8 cellular contexts compared by ENCODE assay signal in genomic region chr9:126471084-126471611, GRCh38.
DNase-seq lines count a peak whose midpoint lies in the region; ATAC-seq and TF ChIP-seq lines count a peak whose summit lies in the region.

No MANE protein-coding gene starts in this region.

- H3K36me3 Mint-ChIP-seq in central memory CD8-positive, alpha-beta T cell (ENCODE audit: insufficient read depth) = peaks cover 18% of the 10 kb centered on the region
- H3K36me3 Mint-ChIP-seq in nephron (ENCODE audit: low read depth) = peaks cover 26% of the 10 kb centered on the region

- DNase-seq in GM12864 (ENCODE audit: low read depth) (peak; percentile 33), substantia nigra (lab: John Stamatoyannopoulos, UW) (peak in 21 of 49 donors; percentile 16 to 58 (median 36)), DMS53 treated with DMSO at 0.1 percent for 48 hours (lab: John Stamatoyannopoulos, UW; ENCODE audit: unreplicated experiment) (no peak), SW480 (ENCODE audit: low spot score) (no peak)
- peak; percentile 64 to 82 for DNase-seq in central memory CD8-positive, alpha-beta T cell (ENCODE audit: low spot score in 2 of 2)

- ATAC-seq in HG03460 (IDR thresholded peaks at IDR 0.05; ENCODE audit: unreplicated experiment) = peak; percentile 63
- peak; percentile 84 to 86 for ATAC-seq in activated CD4-positive, CD25-positive, alpha-beta regulatory T cell treated with anti-CD3 and anti-CD28 coated beads, Interleukin-2, amount 50 U/mL, for 24 hours
- ATAC-seq in central memory CD8-positive, alpha-beta T cell (replicated peaks; ENCODE audit: extremely low read depth, poor library complexity, severe bottlenecking) = peak; percentile 80

- no peak overlapping the region for H3K4me3 ChIP-seq in GM12864 (ENCODE audit: low read depth, low read length)

- peaks cover 83% of the 10 kb centered on the region for H3K4me1 Mint-ChIP-seq in central memory CD8-positive, alpha-beta T cell
- H3K4me1 Mint-ChIP-seq in nephron = peaks cover 43% of the 10 kb centered on the region

- H3K27ac Mint-ChIP-seq in central memory CD8-positive, alpha-beta T cell (ENCODE audit: low read depth) = peak overlapping the region; percentile 89
- peak overlapping the region in 2 of 3 experiments; percentile 61 to 62 for H3K27ac Mint-ChIP-seq in nephron

- no peaks in the 10 kb centered on the region for H3K27me3 Mint-ChIP-seq in central memory CD8-positive, alpha-beta T cell
- no peaks in the 10 kb centered on the region for H3K27me3 Mint-ChIP-seq in nephron (ENCODE audit: low read depth)

- H3K9me3 Mint-ChIP-seq in central memory CD8-positive, alpha-beta T cell = no peaks in the 10 kb centered on the region
- no peaks in the 10 kb centered on the region for H3K9me3 Mint-ChIP-seq in nephron

- no peak for TF ChIP-seq CTCF in GM12864 (IDR thresholded peaks at IDR 0.05; ENCODE audit: low read depth, low read length, missing control alignments)
- TF ChIP-seq CTCF in nephron (IDR thresholded peaks at IDR 0.05; ENCODE audit: unreplicated experiment in 3 of 3) = no peak

- peak overlapping the region; percentile 87 for H3K27ac ChIP-seq in substantia nigra (ENCODE audit: low read depth, low read length, poor library complexity, severe bottlenecking)

- peak overlapping the region; percentile 70 for H3K4me3 Mint-ChIP-seq in central memory CD8-positive, alpha-beta T cell
- H3K4me3 Mint-ChIP-seq in nephron = no peak overlapping the region

Comparison
In these comparisons a context has a peak if more than half of its experiments do, and no peak if none do; other contexts are left out.
1. DNase-seq: peak in GM12864 (single experiment) and central memory CD8-positive, alpha-beta T cell (2 of 2); none in DMS53 treated with DMSO at 0.1 percent for 48 hours (single experiment) and SW480 (single experiment).
2. Peak in every context shown above with its lines, with median percentiles within 50 percentile points of each other: ATAC-seq.